In the genomic region with DNA sequence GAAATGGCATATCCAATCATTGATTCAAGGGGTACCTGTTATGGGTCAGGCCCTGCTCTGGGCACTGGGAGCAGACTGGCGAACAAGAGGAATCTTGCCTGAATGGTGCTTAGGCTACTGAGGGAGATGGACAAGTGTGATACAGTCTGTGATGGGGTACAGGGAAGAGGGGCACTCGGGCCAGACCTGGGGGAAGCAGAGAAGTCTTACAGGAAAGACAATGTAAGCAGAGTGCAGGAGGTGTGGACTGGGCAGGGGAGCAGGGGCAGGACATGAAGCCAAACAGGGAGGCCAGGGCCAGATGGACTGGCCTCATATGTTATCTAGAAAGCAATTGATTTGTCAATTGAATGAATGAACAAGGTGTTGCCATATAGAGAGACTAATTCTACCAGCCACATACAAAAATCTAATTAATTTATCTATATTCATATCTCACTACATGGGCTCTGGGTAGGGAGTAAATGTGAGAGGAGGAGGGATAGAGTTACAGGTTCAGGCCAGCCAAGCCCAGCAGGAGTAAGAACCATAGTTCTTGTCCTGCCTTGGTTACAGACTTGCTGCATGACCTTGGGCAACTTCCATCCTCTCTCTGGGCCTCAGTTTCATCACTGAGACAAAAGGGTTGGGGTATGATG, we compare ENCODE assay signal across 25 cellular contexts. TPM values are rescaled to one million over a fixed set of nuclear protein-coding genes. Genes with fewer than 3 reads are reported as not detected.
"Had no signal": no experiment of that assay in that cellular context is flagged by ENCODE, and none has a peak within 500 bp of the region (broad histone marks: within the 10 kb centered on the region; RNA-seq: fewer than 3 reads in every experiment).

No MANE protein-coding gene starts in this region.

- H3K36me3 Mint-ChIP-seq: natural killer cell treated with Interleukin-12 subunit alpha and Interleukin-12 subunit beta and Interleukin-15 and Interleukin-18, amount 100 ng/mL, for 72 hours had no signal

- FAIRE-seq: small intestine had no signal

- H3K27me3 ChIP-seq: breast epithelium had no signal

- H3K4me3 ChIP-seq: breast epithelium, right lobe of liver had no signal

- H3K27ac Mint-ChIP-seq: activated CD4-positive, alpha-beta T cell treated with anti-CD3 and anti-CD28 coated beads, Interleukin-2, amount 10 ng/mL, durations not matched to agents 24 days and 14 days; activated CD8-positive, alpha-beta T cell treated with anti-CD3 and anti-CD28 coated beads for 36 hours; activated naive CD4-positive, alpha-beta T cell treated with anti-CD3 and anti-CD28 coated beads for 36 hours; activated naive CD8-positive, alpha-beta T cell treated with anti-CD3 and anti-CD28 coated beads, Interleukin-2, amount 10 ng/mL, durations not matched to agents 7 days and 5 days; activated T-helper 2 cell treated with anti-CD3 and anti-CD28 coated beads, Interferon-gamma antibody, Interleukin-2, Interleukin-4, amounts not matched to agents 10 μg/mL and 5 μg/mL and 100 μg/mL, durations not matched to agents 14 hours and 24 hours and 36 hours; natural killer cell treated with Interleukin-12 subunit alpha and Interleukin-12 subunit beta and Interleukin-15 and Interleukin-18, amount 100 ng/mL, for 72 hours; stimulated activated memory B cell treated with anti-CD40 and anti-IgM and Interleukin-4, amounts not matched to agents 10 μg/mL and 1 μg/mL and 100 μg/mL, for 72 hours had no signal

- H3K9me3 ChIP-seq: breast epithelium, right lobe of liver, SK-N-SH had no signal

- H3K9me3 Mint-ChIP-seq: activated CD4-positive, alpha-beta T cell treated with anti-CD3 and anti-CD28 coated beads, Interleukin-2, amount 10 ng/mL, durations not matched to agents 24 days and 14 days; activated CD8-positive, alpha-beta T cell treated with anti-CD3 and anti-CD28 coated beads for 36 hours; activated naive CD4-positive, alpha-beta T cell treated with anti-CD3 and anti-CD28 coated beads for 36 hours; activated naive CD8-positive, alpha-beta T cell treated with anti-CD3 and anti-CD28 coated beads, Interleukin-2, amount 10 ng/mL, durations not matched to agents 7 days and 5 days; activated T-cell treated with anti-CD3 and anti-CD28 coated beads, Interleukin-2, amount 50 U/mL, for 4 hours; activated T-helper 2 cell treated with anti-CD3 and anti-CD28 coated beads, Interferon-gamma antibody, Interleukin-2, Interleukin-4, amounts not matched to agents 10 μg/mL and 5 μg/mL and 100 μg/mL, durations not matched to agents 14 hours and 24 hours and 36 hours; natural killer cell treated with Interleukin-12 subunit alpha and Interleukin-12 subunit beta and Interleukin-15 and Interleukin-18, amount 100 ng/mL, for 72 hours; stimulated activated memory B cell treated with anti-CD40 and anti-IgM and Interleukin-4, amounts not matched to agents 10 μg/mL and 1 μg/mL and 100 μg/mL, for 72 hours had no signal

- ATAC-seq: activated CD4-positive, CD25-positive, alpha-beta regulatory T cell treated with anti-CD3 and anti-CD28 coated beads, Interleukin-2, amount 50 U/mL, for 24 hours; activated CD8-positive, alpha-beta T cell treated with anti-CD3 and anti-CD28 coated beads for 36 hours; activated T-cell treated with anti-CD3 and anti-CD28 coated beads, Interleukin-2, amount 50 U/mL, for 4 hours; left ventricle myocardium superior; natural killer cell treated with Interleukin-12 subunit alpha and Interleukin-12 subunit beta and Interleukin-15 and Interleukin-18, amount 100 ng/mL, for 72 hours; stimulated activated memory B cell treated with anti-CD40 and anti-IgM and Interleukin-4, amounts not matched to agents 10 μg/mL and 1 μg/mL and 100 μg/mL, for 72 hours had no signal

- DNase-seq: activated CD4-positive, alpha-beta T cell treated with anti-CD3 and anti-CD28 coated beads, Interleukin-2, amount 10 ng/mL, durations not matched to agents 24 days and 14 days; activated CD8-positive, alpha-beta T cell treated with anti-CD3 and anti-CD28 coated beads for 36 hours; activated naive CD4-positive, alpha-beta T cell treated with anti-CD3 and anti-CD28 coated beads for 36 hours; activated T-cell treated with anti-CD3 and anti-CD28 coated beads, Interleukin-2, amount 50 U/mL, for 4 hours; amniotic stem cell; cortex of kidney; effector CD4-positive, alpha-beta T cell; erythroblast; foreskin fibroblast; left ventricle myocardium superior; mammary epithelial cell; occipital lobe; right lobe of liver; SK-N-SH; small intestine; stimulated activated CD4-positive, alpha-beta T cell treated with anti-CD3 and anti-CD28 coated beads, Interleukin-2, amount 100 ng/mL, for 24 hours; trophoblast cell had no signal

- H3K4me3 Mint-ChIP-seq: activated CD4-positive, alpha-beta T cell treated with anti-CD3 and anti-CD28 coated beads, Interleukin-2, amount 10 ng/mL, durations not matched to agents 24 days and 14 days; activated CD8-positive, alpha-beta T cell treated with anti-CD3 and anti-CD28 coated beads for 36 hours; activated naive CD4-positive, alpha-beta T cell treated with anti-CD3 and anti-CD28 coated beads for 36 hours; activated naive CD8-positive, alpha-beta T cell treated with anti-CD3 and anti-CD28 coated beads, Interleukin-2, amount 10 ng/mL, durations not matched to agents 7 days and 5 days; activated T-cell treated with anti-CD3 and anti-CD28 coated beads, Interleukin-2, amount 50 U/mL, for 4 hours; natural killer cell treated with Interleukin-12 subunit alpha and Interleukin-12 subunit beta and Interleukin-15 and Interleukin-18, amount 100 ng/mL, for 72 hours; stimulated activated memory B cell treated with anti-CD40 and anti-IgM and Interleukin-4, amounts not matched to agents 10 μg/mL and 1 μg/mL and 100 μg/mL, for 72 hours had no signal

- H3K4me2 ChIP-seq: SK-N-SH had no signal

- H3K9ac ChIP-seq: SK-N-SH had no signal

- H3K36me3 ChIP-seq: breast epithelium, right lobe of liver had no signal

- H3K27ac ChIP-seq: breast epithelium, right lobe of liver had no signal

RNA-seq across cellular contexts. Expression of a gene that starts 3.6 kb away (rescaled TPM):
- total RNA-seq: T-helper 2 cell treated with Interferon-gamma antibody and Interleukin-4, amounts not matched to agents 100 ng/mL and 5 ng/mL, for 36 hours had no signal

RNA-seq across cellular contexts. Expression of a gene that starts 48.5 kb away (rescaled TPM):
- total RNA-seq: activated CD4-positive, alpha-beta T cell treated with anti-CD3 and anti-CD28 coated beads, Interleukin-2, amount 10 ng/mL, durations not matched to agents 24 days and 14 days; activated CD8-positive, alpha-beta T cell treated with anti-CD3 and anti-CD28 coated beads for 36 hours; activated naive CD4-positive, alpha-beta T cell treated with anti-CD3 and anti-CD28 coated beads for 36 hours; activated naive CD8-positive, alpha-beta T cell treated with anti-CD3 and anti-CD28 coated beads, Interleukin-2, amount 10 ng/mL, durations not matched to agents 7 days and 5 days; activated T-helper 2 cell treated with anti-CD3 and anti-CD28 coated beads, Interferon-gamma antibody, Interleukin-2, Interleukin-4, amounts not matched to agents 10 μg/mL and 5 μg/mL and 100 μg/mL, durations not matched to agents 14 hours and 24 hours and 36 hours; fibroblast of lung; mammary epithelial cell; natural killer cell treated with Interleukin-12 subunit alpha and Interleukin-12 subunit beta and Interleukin-15 and Interleukin-18, amount 100 ng/mL, for 72 hours; right lobe of liver; T-helper 2 cell treated with Interferon-gamma antibody and Interleukin-4, amounts not matched to agents 100 ng/mL and 5 ng/mL, for 36 hours had no signal
- polyA plus RNA-seq: mammary epithelial cell had no signal
